In the genomic region with DNA sequence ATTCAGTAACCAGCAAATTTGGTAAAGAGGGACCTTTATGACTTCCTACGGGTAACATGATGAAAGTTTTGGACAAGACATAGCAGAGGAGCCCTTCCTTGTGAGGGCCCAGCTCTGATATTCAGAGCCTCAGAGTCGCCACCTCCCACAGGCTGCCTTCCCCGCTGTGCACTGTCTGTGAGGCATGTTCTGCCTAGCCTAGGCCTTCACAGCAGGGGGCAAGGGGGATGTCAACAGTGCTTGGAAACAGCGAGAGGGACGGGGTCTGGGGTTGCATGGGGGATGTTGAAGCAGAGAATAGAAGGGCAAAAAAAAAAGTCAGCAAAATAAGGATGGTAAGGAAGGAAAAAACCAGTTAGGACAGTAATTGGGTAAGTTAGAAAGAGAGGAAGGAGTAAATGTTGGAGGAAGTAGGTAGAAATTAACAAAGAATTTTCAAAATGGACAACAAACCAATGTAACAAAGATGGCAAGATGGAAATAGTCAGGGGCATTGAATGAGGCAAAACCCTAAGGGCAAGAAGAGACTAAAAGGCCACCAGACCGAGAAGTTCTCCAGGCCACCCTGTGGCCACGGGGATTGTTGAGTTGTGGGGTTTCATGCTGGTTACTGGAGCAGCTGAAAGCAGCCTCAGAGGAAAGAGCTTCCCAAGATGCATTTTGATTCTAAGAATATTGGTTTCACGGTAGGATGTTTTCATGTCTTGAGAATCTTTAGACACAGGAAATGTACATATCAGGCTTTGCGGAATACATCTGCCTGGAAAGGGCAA, we compare ENCODE assay signal across 1 cellular context.
TF ChIP-seq lines count a peak whose summit lies in the region.

No MANE protein-coding gene starts in this region.

TF ChIP-seq in GM23338, 12 proteins besides CTCF, POLR2A, EP300 and RAD21 (continued from another document):
- TF ChIP-seq, protein P1, sequence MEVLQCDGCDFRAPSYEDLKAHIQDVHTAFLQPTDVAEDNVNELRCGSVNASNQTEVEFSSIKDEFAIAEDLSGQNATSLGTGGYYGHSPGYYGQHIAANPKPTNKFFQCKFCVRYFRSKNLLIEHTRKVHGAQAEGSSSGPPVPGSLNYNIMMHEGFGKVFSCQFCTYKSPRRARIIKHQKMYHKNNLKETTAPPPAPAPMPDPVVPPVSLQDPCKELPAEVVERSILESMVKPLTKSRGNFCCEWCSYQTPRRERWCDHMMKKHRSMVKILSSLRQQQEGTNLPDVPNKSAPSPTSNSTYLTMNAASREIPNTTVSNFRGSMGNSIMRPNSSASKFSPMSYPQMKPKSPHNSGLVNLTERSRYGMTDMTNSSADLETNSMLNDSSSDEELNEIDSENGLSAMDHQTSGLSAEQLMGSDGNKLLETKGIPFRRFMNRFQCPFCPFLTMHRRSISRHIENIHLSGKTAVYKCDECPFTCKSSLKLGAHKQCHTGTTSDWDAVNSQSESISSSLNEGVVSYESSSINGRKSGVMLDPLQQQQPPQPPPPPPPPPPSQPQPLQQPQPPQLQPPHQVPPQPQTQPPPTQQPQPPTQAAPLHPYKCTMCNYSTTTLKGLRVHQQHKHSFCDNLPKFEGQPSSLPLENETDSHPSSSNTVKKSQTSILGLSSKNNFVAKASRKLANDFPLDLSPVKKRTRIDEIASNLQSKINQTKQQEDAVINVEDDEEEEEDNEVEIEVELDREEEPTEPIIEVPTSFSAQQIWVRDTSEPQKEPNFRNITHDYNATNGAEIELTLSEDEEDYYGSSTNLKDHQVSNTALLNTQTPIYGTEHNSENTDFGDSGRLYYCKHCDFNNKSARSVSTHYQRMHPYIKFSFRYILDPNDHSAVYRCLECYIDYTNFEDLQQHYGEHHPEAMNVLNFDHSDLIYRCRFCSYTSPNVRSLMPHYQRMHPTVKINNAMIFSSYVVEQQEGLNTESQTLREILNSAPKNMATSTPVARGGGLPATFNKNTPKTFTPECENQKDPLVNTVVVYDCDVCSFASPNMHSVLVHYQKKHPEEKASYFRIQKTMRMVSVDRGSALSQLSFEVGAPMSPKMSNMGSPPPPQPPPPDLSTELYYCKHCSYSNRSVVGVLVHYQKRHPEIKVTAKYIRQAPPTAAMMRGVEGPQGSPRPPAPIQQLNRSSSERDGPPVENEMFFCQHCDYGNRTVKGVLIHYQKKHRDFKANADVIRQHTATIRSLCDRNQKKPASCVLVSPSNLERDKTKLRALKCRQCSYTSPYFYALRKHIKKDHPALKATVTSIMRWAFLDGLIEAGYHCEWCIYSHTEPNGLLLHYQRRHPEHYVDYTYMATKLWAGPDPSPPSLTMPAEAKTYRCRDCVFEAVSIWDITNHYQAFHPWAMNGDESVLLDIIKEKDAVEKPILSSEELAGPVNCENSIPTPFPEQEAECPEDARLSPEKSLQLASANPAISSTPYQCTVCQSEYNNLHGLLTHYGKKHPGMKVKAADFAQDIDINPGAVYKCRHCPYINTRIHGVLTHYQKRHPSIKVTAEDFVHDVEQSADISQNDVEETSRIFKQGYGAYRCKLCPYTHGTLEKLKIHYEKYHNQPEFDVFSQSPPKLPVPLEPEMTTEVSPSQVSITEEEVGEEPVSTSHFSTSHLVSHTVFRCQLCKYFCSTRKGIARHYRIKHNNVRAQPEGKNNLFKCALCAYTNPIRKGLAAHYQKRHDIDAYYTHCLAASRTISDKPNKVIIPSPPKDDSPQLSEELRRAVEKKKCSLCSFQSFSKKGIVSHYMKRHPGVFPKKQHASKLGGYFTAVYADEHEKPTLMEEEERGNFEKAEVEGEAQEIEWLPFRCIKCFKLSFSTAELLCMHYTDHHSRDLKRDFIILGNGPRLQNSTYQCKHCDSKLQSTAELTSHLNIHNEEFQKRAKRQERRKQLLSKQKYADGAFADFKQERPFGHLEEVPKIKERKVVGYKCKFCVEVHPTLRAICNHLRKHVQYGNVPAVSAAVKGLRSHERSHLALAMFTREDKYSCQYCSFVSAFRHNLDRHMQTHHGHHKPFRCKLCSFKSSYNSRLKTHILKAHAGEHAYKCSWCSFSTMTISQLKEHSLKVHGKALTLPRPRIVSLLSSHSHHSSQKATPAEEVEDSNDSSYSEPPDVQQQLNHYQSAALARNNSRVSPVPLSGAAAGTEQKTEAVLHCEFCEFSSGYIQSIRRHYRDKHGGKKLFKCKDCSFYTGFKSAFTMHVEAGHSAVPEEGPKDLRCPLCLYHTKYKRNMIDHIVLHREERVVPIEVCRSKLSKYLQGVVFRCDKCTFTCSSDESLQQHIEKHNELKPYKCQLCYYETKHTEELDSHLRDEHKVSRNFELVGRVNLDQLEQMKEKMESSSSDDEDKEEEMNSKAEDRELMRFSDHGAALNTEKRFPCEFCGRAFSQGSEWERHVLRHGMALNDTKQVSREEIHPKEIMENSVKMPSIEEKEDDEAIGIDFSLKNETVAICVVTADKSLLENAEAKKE (CRISPR knock-in tag; IDR thresholded peaks at IDR 0.05): no peak
- TF ChIP-seq NANOG (IDR thresholded peaks at IDR 0.05; ENCODE audit: borderline replicate concordance) (no peak), ZNF331 (CRISPR knock-in tag; IDR thresholded peaks at IDR 0.05; ENCODE audit: low read depth) (no peak), STAT1 (IDR thresholded peaks at IDR 0.05; ENCODE audit: unreplicated experiment) (no peak), EZH2phosphoT487 (IDR thresholded peaks at IDR 0.05; ENCODE audit: unreplicated experiment) (no peak), ZNF114 (CRISPR knock-in tag; IDR thresholded peaks at IDR 0.05) (no peak), CREB1 (CRISPR knock-in tag; IDR thresholded peaks at IDR 0.05; ENCODE audit: low read depth) (no peak)
- TF ChIP-seq, protein P2, sequence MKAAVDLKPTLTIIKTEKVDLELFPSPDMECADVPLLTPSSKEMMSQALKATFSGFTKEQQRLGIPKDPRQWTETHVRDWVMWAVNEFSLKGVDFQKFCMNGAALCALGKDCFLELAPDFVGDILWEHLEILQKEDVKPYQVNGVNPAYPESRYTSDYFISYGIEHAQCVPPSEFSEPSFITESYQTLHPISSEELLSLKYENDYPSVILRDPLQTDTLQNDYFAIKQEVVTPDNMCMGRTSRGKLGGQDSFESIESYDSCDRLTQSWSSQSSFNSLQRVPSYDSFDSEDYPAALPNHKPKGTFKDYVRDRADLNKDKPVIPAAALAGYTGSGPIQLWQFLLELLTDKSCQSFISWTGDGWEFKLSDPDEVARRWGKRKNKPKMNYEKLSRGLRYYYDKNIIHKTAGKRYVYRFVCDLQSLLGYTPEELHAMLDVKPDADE (IDR thresholded peaks at IDR 0.05): no peak
TF ChIP-seq in GM23338: peak in this region for 0.
